ENCODE assay signal across 11 cellular contexts in the genomic region with DNA sequence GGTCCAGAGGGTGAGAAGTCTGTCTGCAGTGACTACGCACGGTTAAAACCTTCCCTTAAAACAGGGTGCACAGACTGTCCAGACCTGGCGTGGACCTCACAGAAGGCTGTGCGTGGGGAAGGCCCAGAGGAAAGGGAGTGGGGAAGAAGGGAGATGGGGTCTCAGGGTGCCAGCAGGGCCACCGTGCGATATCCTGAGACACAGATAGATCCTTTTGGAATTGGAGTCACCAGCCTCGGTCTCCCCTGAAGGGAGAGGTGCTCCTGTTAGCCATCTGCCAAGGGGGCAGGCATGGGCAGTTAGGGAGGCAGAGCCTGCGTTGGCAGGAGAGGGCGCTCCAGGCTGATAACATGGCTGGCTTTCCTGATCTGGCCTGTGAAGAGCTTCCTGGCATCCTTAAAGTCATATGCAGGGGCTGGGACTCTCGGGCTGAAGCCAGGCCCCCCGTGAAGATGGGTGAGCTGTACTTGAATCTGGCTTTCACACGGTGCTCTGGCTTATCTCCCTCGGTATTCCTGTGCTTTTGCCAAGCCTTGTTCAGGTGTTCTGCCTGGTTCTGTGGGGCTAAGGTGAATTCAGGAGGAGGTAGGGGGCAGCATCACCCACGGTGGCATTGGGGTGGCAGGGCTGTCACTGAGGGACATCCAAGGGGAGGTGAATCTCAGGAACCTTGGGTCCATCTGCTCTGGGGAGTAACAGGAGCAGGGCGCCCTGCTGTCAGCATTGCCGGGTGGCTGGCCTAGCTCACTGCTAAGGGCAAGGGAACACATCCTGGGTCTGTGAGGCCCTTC.
DNase-seq lines count a peak whose midpoint lies in the region; ATAC-seq, FAIRE-seq and TF ChIP-seq lines count a peak whose summit lies in the region.
"Had no signal": no experiment of that assay in that cellular context is flagged by ENCODE, and none has a peak within 500 bp of the region (broad histone marks: within the 10 kb centered on the region; RNA-seq: fewer than 3 reads in every experiment).

No MANE protein-coding gene starts in this region.

- H3K4me1 ChIP-seq in cardiac muscle cell (ENCODE audit: low read depth) (peaks cover 6% of the 10 kb centered on the region), spleen (peaks cover 0 to 54% (median 23%) of the 10 kb centered on the region in 6 donors)

- intact Hi-C loops in spleen (cut with DNase I; ENCODE audit: low total_unique reads) = no loop called here

- TF ChIP-seq POLR2A in spleen (IDR thresholded peaks at IDR 0.05) (no peak), GM12892 (IDR thresholded peaks at IDR 0.05; ENCODE audit: low read depth, low read length) (no peak)

- WGBS in spleen, 5 donors = 71 to 76% (median 75%) methylated on average over 10 to 16 of the region's 16 CpGs

- FAIRE-seq in GM12892 (lab: Jason Lieb, UNC) = no peak

- H3K36me3 ChIP-seq in cardiac muscle cell (no peaks in the 10 kb centered on the region), spleen (peaks cover 0 to 19% (median 0%) of the 10 kb centered on the region in 6 donors)

- H3K27ac ChIP-seq in RWPE1 (0 out of 2 replicates have a peak overlapping the region, but pooled peaks have one; percentile 32), cardiac muscle cell (no peak overlapping the region), spleen (peak overlapping the region in 7 of 8 donors; percentile 42 to 74 (median 64))

- DNase-seq in NCI-H510A treated with DMSO at 0.1 percent for 48 hours (lab: John Stamatoyannopoulos, UW) (peak; percentile 5), NCI-H510A (lab: John Stamatoyannopoulos, UW) (no peak), RWPE1 (ENCODE audit: low spot score) (no peak), cardiac muscle cell (ENCODE audit: low read depth in 1 of 2, low spot score in 1 of 2) (peak in 1 of 2 donors; percentile 32), spleen (peak; percentile 76), GM12892 (ENCODE audit: insufficient read length) (no peak)
- DNase-seq in activated CD4-positive, alpha-beta T cell treated with anti-CD3 and anti-CD28 coated beads, Interleukin-2, amount 50 U/mL, for 4 hours = no peak
- DNase-seq: activated CD4-positive, CD25-positive, alpha-beta regulatory T cell treated with anti-CD3 and anti-CD28 coated beads, Interleukin-2, amount 50 U/mL, for 72 hours; CD4-positive, CD25-positive, alpha-beta regulatory T cell; midbrain had no signal

- POLR2A ChIA-PET in RWPE1 (lab: Yijun Ruan, JAX; ENCODE audit: low non-redundant PET) = no interaction called here

- ATAC-seq in GM21825 (IDR thresholded peaks at IDR 0.05; ENCODE audit: unreplicated experiment) = no peak

- TF ChIP-seq CTCF in RWPE1 (conservative IDR thresholded peaks at IDR 0.05; ENCODE audit: low read depth) = no peak; the same call in 1 of the 2 replicates
- peak; percentile 35 for TF ChIP-seq CTCF in cardiac muscle cell (IDR thresholded peaks at IDR 0.05; ENCODE audit: low read depth, low read length)
- peak in 10 of 11 experiments; percentile 10 to 58 (median 46) for TF ChIP-seq CTCF in spleen (IDR thresholded peaks at IDR 0.05 in 8 of 11, conservative IDR thresholded peaks at IDR 0.05 in 3 of 11)

- H3K4me3 ChIP-seq in cardiac muscle cell (no peak overlapping the region), spleen (no peak overlapping the region)

- H3K9me3 ChIP-seq in cardiac muscle cell (ENCODE audit: low read depth) (no peaks in the 10 kb centered on the region), spleen (no peaks in the 10 kb centered on the region)

- CTCF ChIA-PET in RWPE1 (lab: Yijun Ruan, JAX) = interaction anchor here (0.6 kb wide), 1 partner anchor 295 kb away, joined by 3 read pairs; no protein-coding TSS in a partner anchor

- no peaks in the 10 kb centered on the region for H3K27me3 ChIP-seq in cardiac muscle cell
- no peaks in the 10 kb centered on the region for H3K27me3 ChIP-seq in spleen (replicated peaks in 1 of 7)

Comparison
In these comparisons a context has a peak if more than half of its experiments do, and no peak if none do; other contexts are left out.
1. DNase-seq: peak in NCI-H510A treated with DMSO at 0.1 percent for 48 hours (single experiment) and spleen (single experiment); none in NCI-H510A (single experiment), RWPE1 (single experiment), GM12892 (single experiment) and activated CD4-positive, alpha-beta T cell treated with anti-CD3 and anti-CD28 coated beads, Interleukin-2, amount 50 U/mL, for 4 hours (0 of 2).